Comparison of ENCODE assay signal across 23 cellular contexts in the genomic region with DNA sequence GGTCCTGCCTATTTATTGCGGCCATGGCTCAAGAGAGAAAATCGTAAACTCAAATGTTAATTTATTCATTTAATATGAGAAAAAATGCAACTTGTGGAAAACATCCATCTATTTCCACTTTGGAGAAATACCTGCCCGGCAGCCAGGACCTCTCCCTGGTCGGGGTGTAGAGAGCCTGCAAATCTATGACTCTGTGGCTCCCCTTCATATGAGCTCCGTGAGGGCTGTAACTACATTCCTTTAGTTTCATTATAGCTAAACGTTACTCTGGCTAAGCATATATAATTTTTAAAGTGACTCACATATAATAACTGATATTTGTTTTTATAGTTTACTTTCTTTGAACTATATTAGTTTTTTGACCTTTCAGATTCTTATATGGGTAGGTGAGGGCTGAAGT.
DNase-seq lines count a peak whose midpoint lies in the region; ATAC-seq, FAIRE-seq and TF ChIP-seq lines count a peak whose summit lies in the region.
"Had no signal": no experiment of that assay in that cellular context is flagged by ENCODE, and none has a peak within 500 bp of the region (broad histone marks: within the 10 kb centered on the region; RNA-seq: fewer than 3 reads in every experiment).

No MANE protein-coding gene starts in this region.

- in situ Hi-C loops in HepG2 (cut with HindIII; ENCODE audit: extremely low pct_ligation_motif_present, low pct_unique_long_range_greater_than_20kb): no loop called here

- H3K4me2 ChIP-seq in HepG2 (ENCODE audit: low read depth, low read length): no peak overlapping the region
- H3K4me2 ChIP-seq: BLaER1 had no signal

- H3K27ac Mint-ChIP-seq in activated T-helper 1 cell treated with anti-CD3 and anti-CD28 coated beads, Interleukin-12 subunit alpha, Interleukin-12 subunit beta, Interleukin-2, Interleukin-4 antibody, amounts not matched to agents 30 ng/mL and 10 ng/mL and 1 ng/mL, durations not matched to agents 14 hours and 24 hours and 36 hours: no peak overlapping the region
- H3K27ac Mint-ChIP-seq: B cell; CD4-positive, CD25-positive, alpha-beta regulatory T cell; CD8-positive, alpha-beta T cell; H9 had no signal

- H3K9me3 ChIP-seq in HepG2 (ENCODE audit: low read length) (no peaks in the 10 kb centered on the region), right lobe of liver (no peaks in the 10 kb centered on the region), gastroesophageal sphincter (no peaks in the 10 kb centered on the region)
- H3K9me3 ChIP-seq: BLaER1, Caco-2 had no signal

- no peaks in the 10 kb centered on the region for H3K36me3 Mint-ChIP-seq in activated T-helper 1 cell treated with anti-CD3 and anti-CD28 coated beads, Interleukin-12 subunit alpha, Interleukin-12 subunit beta, Interleukin-2, Interleukin-4 antibody, amounts not matched to agents 30 ng/mL and 10 ng/mL and 1 ng/mL, durations not matched to agents 14 hours and 24 hours and 36 hours (ENCODE audit: low read depth)
- H3K36me3 Mint-ChIP-seq: CD4-positive, CD25-positive, alpha-beta regulatory T cell; CD8-positive, alpha-beta T cell had no signal

- CTCF ChIA-PET in HepG2 (lab: Yijun Ruan, JAX; ENCODE audit: low intra/inter-chr PET ratio, low total read pairs): no interaction called here

- H3K9me3 Mint-ChIP-seq in activated T-helper 1 cell treated with anti-CD3 and anti-CD28 coated beads, Interleukin-12 subunit alpha, Interleukin-12 subunit beta, Interleukin-2, Interleukin-4 antibody, amounts not matched to agents 30 ng/mL and 10 ng/mL and 1 ng/mL, durations not matched to agents 14 hours and 24 hours and 36 hours: no peaks in the 10 kb centered on the region
- H3K9me3 Mint-ChIP-seq: H9 had no signal

- H2AFZ ChIP-seq in HepG2 (ENCODE audit: low read length): no peak overlapping the region
- H2AFZ ChIP-seq: GM23248 had no signal

- no peaks in the 10 kb centered on the region for H3K27me3 ChIP-seq in HepG2 (ENCODE audit: control insufficient read depth in 1 of 2, insufficient read depth in 2 of 2, low read length in 2 of 2)
- no peaks in the 10 kb centered on the region for H3K27me3 ChIP-seq in right lobe of liver
- no peaks in the 10 kb centered on the region for H3K27me3 ChIP-seq in gastroesophageal sphincter
- H3K27me3 ChIP-seq: BLaER1 had no signal

- H4K20me1 ChIP-seq in HepG2 (ENCODE audit: insufficient read depth, low read length): no peaks in the 10 kb centered on the region
- H4K20me1 ChIP-seq: BLaER1 had no signal

- FAIRE-seq in HepG2 (lab: Jason Lieb, UNC): no peak
- FAIRE-seq: A204.1, GM12878, GM19239 had no signal

- DNase-seq in HepG2 (ENCODE audit: low spot score): no peak
- no peak for DNase-seq in right lobe of liver
- no peak for DNase-seq in iPS-NIHi11 (ENCODE audit: low spot score)
- DNase-seq in activated T-helper 1 cell treated with anti-CD3 and anti-CD28 coated beads, Interleukin-12 subunit alpha, Interleukin-12 subunit beta, Interleukin-2, Interleukin-4 antibody, amounts not matched to agents 30 ng/mL and 10 ng/mL and 1 ng/mL, durations not matched to agents 14 hours and 24 hours and 36 hours (ENCODE audit: low spot score): no peak
- DNase-seq in cerebellar nuclear complex (lab: John Stamatoyannopoulos, UW): no peak
- DNase-seq: Caco-2; CD4-positive, CD25-positive, alpha-beta regulatory T cell; CD8-positive, alpha-beta T cell; DMS79; EL; GDM1; GM23248; H9 had no signal

- no peak overlapping the region for H3K9ac ChIP-seq in HepG2 (ENCODE audit: insufficient read depth, low read depth, low read length)
- H3K9ac ChIP-seq: BLaER1, GM23248 had no signal

- TF ChIP-seq POLR2A in HepG2 (IDR thresholded peaks at IDR 0.05; ENCODE audit: insufficient read depth in 1 of 2, low read depth in 2 of 2, low read length in 2 of 2) (no peak), right lobe of liver (IDR thresholded peaks at IDR 0.05) (no peak), gastroesophageal sphincter (IDR thresholded peaks at IDR 0.05) (no peak)

- WGBS in HepG2 (ENCODE audit: low lambda C conversion rate): 9% methylated on average over 6 of the region's 6 CpGs
- 50% methylated on average over 6 of the region's 6 CpGs for WGBS in right lobe of liver (ENCODE audit: insufficient coverage, low coverage, low lambda C conversion rate, missing lambda C conversion rate)
- 77 to 85% methylated on average over 5 to 6 of the region's 6 CpGs for WGBS in gastroesophageal sphincter (ENCODE audit: low coverage in 1 of 2), 2 donors

- TF ChIP-seq EP300 in HepG2 (IDR thresholded peaks at IDR 0.05; ENCODE audit: low read depth in 2 of 2, low read length in 2 of 2) (no peak), HepG2 (CRISPR knock-in tag; IDR thresholded peaks at IDR 0.05; ENCODE audit: borderline replicate concordance) (no peak), gastroesophageal sphincter (IDR thresholded peaks at IDR 0.05) (no peak)

- H3K79me2 ChIP-seq in HepG2 (ENCODE audit: insufficient read depth, low read length): no peaks in the 10 kb centered on the region

- H3K27ac ChIP-seq in HepG2 (ENCODE audit: extremely low read length, insufficient read depth, low read length): no peak overlapping the region
- H3K27ac ChIP-seq in right lobe of liver: no peak overlapping the region
- H3K27ac ChIP-seq in angular gyrus (ENCODE audit: low read depth, low read length): peak overlapping the region; percentile 74
- H3K27ac ChIP-seq in gastroesophageal sphincter: peak overlapping the region; percentile 50 to 74 (median 70)
- H3K27ac ChIP-seq: 22Rv1, BLaER1, C4-2B, GM23248 had no signal

- H3K27me3 Mint-ChIP-seq in activated T-helper 1 cell treated with anti-CD3 and anti-CD28 coated beads, Interleukin-12 subunit alpha, Interleukin-12 subunit beta, Interleukin-2, Interleukin-4 antibody, amounts not matched to agents 30 ng/mL and 10 ng/mL and 1 ng/mL, durations not matched to agents 14 hours and 24 hours and 36 hours (ENCODE audit: insufficient read depth): no peaks in the 10 kb centered on the region
- H3K27me3 Mint-ChIP-seq: B cell; CD4-positive, CD25-positive, alpha-beta regulatory T cell had no signal

- peak; percentile 22; the same call in 1 of the 3 replicates for ATAC-seq in HepG2
- ATAC-seq in right lobe of liver: no peak
- ATAC-seq in gastroesophageal sphincter: no peak
- ATAC-seq: CD8-positive, alpha-beta T cell; GM12878; HCT116 had no signal

- H3K4me3 ChIP-seq in HepG2 (replicated peaks in 1 of 3; ENCODE audit: insufficient read depth in 1 of 3, low read depth in 2 of 3, low read length in 3 of 3): no peak overlapping the region
- H3K4me3 ChIP-seq in right lobe of liver: no peak overlapping the region
- no peak overlapping the region for H3K4me3 ChIP-seq in gastroesophageal sphincter
- H3K4me3 ChIP-seq: BLaER1, GM12878, GM23248 had no signal

- no peaks in the 10 kb centered on the region for H3K4me1 Mint-ChIP-seq in activated T-helper 1 cell treated with anti-CD3 and anti-CD28 coated beads, Interleukin-12 subunit alpha, Interleukin-12 subunit beta, Interleukin-2, Interleukin-4 antibody, amounts not matched to agents 30 ng/mL and 10 ng/mL and 1 ng/mL, durations not matched to agents 14 hours and 24 hours and 36 hours (ENCODE audit: low read depth)
- H3K4me1 Mint-ChIP-seq: B cell; CD4-positive, CD25-positive, alpha-beta regulatory T cell had no signal

- no peaks in the 10 kb centered on the region for H3K4me1 ChIP-seq in HepG2 (ENCODE audit: insufficient read depth, low read length)
- no peaks in the 10 kb centered on the region for H3K4me1 ChIP-seq in right lobe of liver
- H3K4me1 ChIP-seq in gastroesophageal sphincter: peaks cover 0 to 19% (median 0%) of the 10 kb centered on the region in 3 donors
- H3K4me1 ChIP-seq: BLaER1, Caco-2 had no signal

- POLR2A ChIA-PET in HepG2 (lab: Yijun Ruan, JAX): no interaction called here

- BruUV-seq in HepG2 (replicated peaks; lab: Mats Ljungman, UMichigan): no TSS peak

- intact Hi-C loops in HepG2 (cut with micrococcal nuclease; ENCODE audit: unreplicated experiment): no loop called here
- intact Hi-C loops in right lobe of liver (cut with DNase I): no loop called here
- intact Hi-C loops in activated T-helper 1 cell treated with anti-CD3 and anti-CD28 coated beads, Interleukin-12 subunit alpha, Interleukin-12 subunit beta, Interleukin-2, Interleukin-4 antibody, amounts not matched to agents 30 ng/mL and 10 ng/mL and 1 ng/mL, durations not matched to agents 14 hours and 24 hours and 36 hours (cut with micrococcal nuclease): no loop called here

- TF ChIP-seq CTCF in HepG2 (CRISPR knock-in tag; IDR thresholded peaks at IDR 0.05): no peak
- no peak for TF ChIP-seq CTCF in right lobe of liver (IDR thresholded peaks at IDR 0.05)
- TF ChIP-seq CTCF in gastroesophageal sphincter (IDR thresholded peaks at IDR 0.05): no peak

- H3K4me3 Mint-ChIP-seq in activated T-helper 1 cell treated with anti-CD3 and anti-CD28 coated beads, Interleukin-12 subunit alpha, Interleukin-12 subunit beta, Interleukin-2, Interleukin-4 antibody, amounts not matched to agents 30 ng/mL and 10 ng/mL and 1 ng/mL, durations not matched to agents 14 hours and 24 hours and 36 hours: no peak overlapping the region
- H3K4me3 Mint-ChIP-seq: B cell; CD4-positive, CD25-positive, alpha-beta regulatory T cell; CD8-positive, alpha-beta T cell; H9 had no signal

- H3K36me3 ChIP-seq in HepG2 (replicated peaks in 1 of 2; ENCODE audit: control insufficient read depth in 1 of 2, insufficient read depth in 2 of 2, low read length in 2 of 2) (no peaks in the 10 kb centered on the region), right lobe of liver (no peaks in the 10 kb centered on the region), gastroesophageal sphincter (no peaks in the 10 kb centered on the region)
- H3K36me3 ChIP-seq: BLaER1 had no signal

- TF ChIP-seq RAD21 in HepG2 (CRISPR knock-in tag; IDR thresholded peaks at IDR 0.05): no peak

TF ChIP-seq in HepG2, 621 proteins besides CTCF, POLR2A, EP300 and RAD21 (continues in another document):
- no peak for TF ChIP-seq NFYB (CRISPR knock-in tag; IDR thresholded peaks at IDR 0.05)
- no peak for TF ChIP-seq MAFK (conservative IDR thresholded peaks at IDR 0.05 in 1 of 2, IDR thresholded peaks at IDR 0.05 in 1 of 2; ENCODE audit: low read length in 2 of 2)
- TF ChIP-seq, protein P1, sequence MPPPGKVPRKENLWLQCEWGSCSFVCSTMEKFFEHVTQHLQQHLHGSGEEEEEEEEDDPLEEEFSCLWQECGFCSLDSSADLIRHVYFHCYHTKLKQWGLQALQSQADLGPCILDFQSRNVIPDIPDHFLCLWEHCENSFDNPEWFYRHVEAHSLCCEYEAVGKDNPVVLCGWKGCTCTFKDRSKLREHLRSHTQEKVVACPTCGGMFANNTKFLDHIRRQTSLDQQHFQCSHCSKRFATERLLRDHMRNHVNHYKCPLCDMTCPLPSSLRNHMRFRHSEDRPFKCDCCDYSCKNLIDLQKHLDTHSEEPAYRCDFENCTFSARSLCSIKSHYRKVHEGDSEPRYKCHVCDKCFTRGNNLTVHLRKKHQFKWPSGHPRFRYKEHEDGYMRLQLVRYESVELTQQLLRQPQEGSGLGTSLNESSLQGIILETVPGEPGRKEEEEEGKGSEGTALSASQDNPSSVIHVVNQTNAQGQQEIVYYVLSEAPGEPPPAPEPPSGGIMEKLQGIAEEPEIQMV (CRISPR knock-in tag; IDR thresholded peaks at IDR 0.05; ENCODE audit: low read depth): no peak
- no peak for TF ChIP-seq ZNF766 (CRISPR knock-in tag; IDR thresholded peaks at IDR 0.05; ENCODE audit: borderline replicate concordance)
- no peak for TF ChIP-seq ZNF563 (CRISPR knock-in tag; IDR thresholded peaks at IDR 0.05)
- no peak for TF ChIP-seq ZNF724P (CRISPR knock-in tag; IDR thresholded peaks at IDR 0.05; ENCODE audit: borderline replicate concordance)

Comparison
In these comparisons a context has a peak if more than half of its experiments do, and no peak if none do; other contexts are left out.
1. H3K27ac ChIP-seq: peak in angular gyrus (single experiment) and gastroesophageal sphincter (4 of 4); none in HepG2 (single experiment) and right lobe of liver (0 of 3).